ENCODE assay signal across 8 cellular contexts in the genomic region with DNA sequence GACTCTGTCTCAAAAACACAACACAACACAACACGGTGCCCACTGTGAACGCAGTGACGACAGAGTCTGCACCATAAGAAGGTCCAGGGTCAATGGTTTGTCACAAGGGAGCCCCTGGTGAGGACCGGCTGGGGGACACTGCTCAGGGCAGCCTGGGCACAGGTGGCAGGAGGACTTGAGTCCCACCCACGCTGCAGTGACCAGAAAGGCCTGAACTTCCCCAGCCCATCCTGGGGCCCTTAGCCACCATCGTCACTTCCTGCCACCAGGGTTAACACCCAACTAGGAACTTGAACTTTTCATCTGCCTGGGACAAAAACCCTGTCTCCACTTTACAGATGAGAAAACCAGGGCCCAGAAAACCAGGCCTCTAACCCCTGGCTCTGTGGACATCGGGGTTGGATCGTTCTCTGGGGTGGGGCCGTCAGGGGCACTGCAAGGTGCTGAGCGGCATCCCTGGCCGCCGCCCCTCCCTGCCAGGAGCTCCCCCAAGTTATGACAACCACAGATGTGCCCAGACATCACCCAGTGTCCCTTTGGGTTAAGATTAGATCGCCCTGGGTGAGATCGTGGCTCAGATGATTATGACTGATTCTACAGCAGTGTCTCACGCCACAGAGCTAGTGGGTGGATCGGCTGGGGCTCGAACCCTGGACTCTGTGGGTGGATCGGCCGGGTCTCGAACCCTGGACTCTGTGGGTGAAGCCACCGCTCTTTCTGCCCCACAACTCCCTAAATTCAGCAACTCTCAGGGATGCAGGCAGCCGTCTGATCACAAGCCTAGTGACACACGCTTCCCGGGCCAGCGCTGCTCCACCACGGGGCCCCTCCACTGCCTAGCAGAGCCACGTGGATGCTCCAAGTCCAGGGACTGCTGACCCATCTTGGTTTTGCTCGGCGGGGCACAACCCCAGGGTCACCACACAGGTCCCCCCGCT. TPM values are rescaled to one million over a fixed set of nuclear protein-coding genes. Genes with fewer than 3 reads are reported as not detected.
DNase-seq lines count a peak whose midpoint lies in the region; ATAC-seq and TF ChIP-seq lines count a peak whose summit lies in the region.

No MANE protein-coding gene starts in this region.

- intact Hi-C loops in gastrocnemius medialis (cut with DNase I; ENCODE audit: low total_unique reads): no loop called here

- H3K36me3 ChIP-seq in esophagus (ENCODE audit: control insufficient read depth in 2 of 2, insufficient read depth in 2 of 2, low read length in 1 of 2) (peaks cover 0 to 30% of the 10 kb centered on the region in 2 donors), gastrocnemius medialis (peaks cover 0 to 22% of the 10 kb centered on the region in 2 donors)

- no peak for DNase-seq in activated CD4-positive, CD25-positive, alpha-beta regulatory T cell (lab: John Stamatoyannopoulos, UW)
- DNase-seq in T-helper 9 cell (peak; percentile 37), GM13977 (ENCODE audit: low spot score) (no peak), NCI-H2227 (lab: John Stamatoyannopoulos, UW; ENCODE audit: unreplicated experiment) (no peak), gastrocnemius medialis (no peak)

- H3K27ac Mint-ChIP-seq in stimulated activated naive CD8-positive, alpha-beta T cell treated with anti-CD3 and anti-CD28 coated beads, Interleukin-15, Interleukin-2, amounts not matched to agents 100 ng/mL and 50 ng/mL, for 24 hours: peak overlapping the region; percentile 98

- in situ Hi-C loops in GM13977 (cut with MboI; ENCODE audit: low pct_unique_long_range_greater_than_20kb, low sequenced_read_pairs, unreplicated experiment): no loop called here
- in situ Hi-C loops in gastrocnemius medialis (cut with MboI; ENCODE audit: low sequenced_read_pairs in 4 of 4): no loop called here

- peaks cover 3% of the 10 kb centered on the region for H3K27me3 Mint-ChIP-seq in stimulated activated naive CD8-positive, alpha-beta T cell treated with anti-CD3 and anti-CD28 coated beads, Interleukin-15, Interleukin-2, amounts not matched to agents 100 ng/mL and 50 ng/mL, for 24 hours

- H3K36me3 Mint-ChIP-seq in stimulated activated naive CD8-positive, alpha-beta T cell treated with anti-CD3 and anti-CD28 coated beads, Interleukin-15, Interleukin-2, amounts not matched to agents 100 ng/mL and 50 ng/mL, for 24 hours (ENCODE audit: low read depth): peaks cover 77% of the 10 kb centered on the region

- WGBS in esophagus, 2 donors: 71 to 80% methylated on average over 30 of the region's 30 CpGs

- H3K4me3 ChIP-seq in esophagus (ENCODE audit: low read depth in 1 of 2, low read length in 2 of 2): peak overlapping the region; percentile 11 to 36
- no peak overlapping the region for H3K4me3 ChIP-seq in gastrocnemius medialis

- no peak for TF ChIP-seq CTCF in GM13977 (IDR thresholded peaks at IDR 0.05; ENCODE audit: extremely low read depth, insufficient read depth, missing control alignments)
- no peak for TF ChIP-seq CTCF in gastrocnemius medialis (IDR thresholded peaks at IDR 0.05 in 4 of 5, conservative IDR thresholded peaks at IDR 0.05 in 1 of 5)

- H3K27ac ChIP-seq in esophagus (ENCODE audit: low read depth in 2 of 2, low read length in 1 of 2): peak overlapping the region; percentile 39 to 50
- peak overlapping the region in 2 of 4 donors; percentile 7 to 18 for H3K27ac ChIP-seq in gastrocnemius medialis

- H3K4me1 Mint-ChIP-seq in stimulated activated naive CD8-positive, alpha-beta T cell treated with anti-CD3 and anti-CD28 coated beads, Interleukin-15, Interleukin-2, amounts not matched to agents 100 ng/mL and 50 ng/mL, for 24 hours (ENCODE audit: low read depth): peaks cover 65% of the 10 kb centered on the region

- H3K27me3 ChIP-seq in esophagus (ENCODE audit: control insufficient read depth in 1 of 2, insufficient read depth in 2 of 2, low read length in 2 of 2): no peaks in the 10 kb centered on the region
- no peaks in the 10 kb centered on the region for H3K27me3 ChIP-seq in gastrocnemius medialis

- TF ChIP-seq POLR2A in gastrocnemius medialis (IDR thresholded peaks at IDR 0.05): no peak

- H3K4me1 ChIP-seq in esophagus (ENCODE audit: control insufficient read depth in 2 of 2, insufficient read depth in 2 of 2, low read length in 1 of 2) (peaks cover 6 to 15% of the 10 kb centered on the region in 2 donors), gastrocnemius medialis (peaks cover 7 to 15% of the 10 kb centered on the region in 2 donors)

- H3K9me3 ChIP-seq in esophagus (ENCODE audit: control insufficient read depth in 2 of 2, insufficient read depth in 1 of 2, low read depth in 1 of 2, low read length in 1 of 2) (no peaks in the 10 kb centered on the region), gastrocnemius medialis (no peaks in the 10 kb centered on the region)

- peak overlapping the region; percentile 93 for H3K4me3 Mint-ChIP-seq in stimulated activated naive CD8-positive, alpha-beta T cell treated with anti-CD3 and anti-CD28 coated beads, Interleukin-15, Interleukin-2, amounts not matched to agents 100 ng/mL and 50 ng/mL, for 24 hours

- peak; percentile 14 to 27 for ATAC-seq in activated CD4-positive, CD25-positive, alpha-beta regulatory T cell treated with anti-CD3 and anti-CD28 coated beads, Interleukin-2, amount 50 U/mL, for 24 hours
- ATAC-seq in gastrocnemius medialis: no peak

- H3K9me3 Mint-ChIP-seq in stimulated activated naive CD8-positive, alpha-beta T cell treated with anti-CD3 and anti-CD28 coated beads, Interleukin-15, Interleukin-2, amounts not matched to agents 100 ng/mL and 50 ng/mL, for 24 hours: no peaks in the 10 kb centered on the region

RNA-seq across cellular contexts. Expression of a gene that starts 14.0 kb away (rescaled TPM):
- 10 to 100 TPM; 11.0 to 12.4 TPM for polyA plus RNA-seq in esophagus
- 10 to 100 TPM; 16.0 to 30.8 (median 22.2) TPM for total RNA-seq in gastrocnemius medialis

RNA-seq across cellular contexts. Expression of a gene that starts 14.6 kb away (rescaled TPM):
- 10 to 100 TPM in 1 of 2 donors, 1 to 10 TPM in 1; 6.4 to 16.0 TPM for polyA plus RNA-seq in esophagus
- 1 to 10 TPM in 1 of 4 donors, under 1 TPM in 1, not detected in 2; 0.93 to 1.4 TPM for total RNA-seq in gastrocnemius medialis

RNA-seq across cellular contexts. Expression of a gene that starts 31.1 kb away (rescaled TPM):
- 100 to 1,000 TPM; 167 to 244 TPM for polyA plus RNA-seq in esophagus
- total RNA-seq in gastrocnemius medialis: 1,000 to 10,000 TPM; 1,858 to 2,149 (median 1,965) TPM

Comparison
In these comparisons a context has a peak if more than half of its experiments do, and no peak if none do; other contexts are left out.
1. ATAC-seq: peak in activated CD4-positive, CD25-positive, alpha-beta regulatory T cell treated with anti-CD3 and anti-CD28 coated beads, Interleukin-2, amount 50 U/mL, for 24 hours (2 of 2); none in gastrocnemius medialis (0 of 2).
2. H3K4me3 ChIP-seq: peak in esophagus (2 of 2); none in gastrocnemius medialis (0 of 4).